22 cellular contexts compared by ENCODE assay signal in genomic region chr9:130193119-130193518, GRCh38. TPM values are rescaled to one million over a fixed set of nuclear protein-coding genes. Genes with fewer than 3 reads are reported as not detected.
DNase-seq lines count a peak whose midpoint lies in the region; ATAC-seq, FAIRE-seq and TF ChIP-seq lines count a peak whose summit lies in the region.
"Had no signal": no experiment of that assay in that cellular context is flagged by ENCODE, and none has a peak within 500 bp of the region (broad histone marks: within the 10 kb centered on the region; RNA-seq: fewer than 3 reads in every experiment).

No MANE protein-coding gene starts in this region.

- in situ Hi-C loops in HepG2 (cut with HindIII; ENCODE audit: extremely low pct_ligation_motif_present, low pct_unique_long_range_greater_than_20kb) = no loop called here

- no peak for TF ChIP-seq CTCF in HepG2 (CRISPR knock-in tag; IDR thresholded peaks at IDR 0.05)
- TF ChIP-seq CTCF in right lobe of liver (IDR thresholded peaks at IDR 0.05) = no peak
- TF ChIP-seq CTCF in dorsolateral prefrontal cortex (IDR thresholded peaks at IDR 0.05 in 54 of 56, conservative IDR thresholded peaks at IDR 0.05 in 2 of 56; ENCODE audit: low read depth in 1 of 56, partially characterized antibody in 56 of 56) = no peak
- no peak for TF ChIP-seq CTCF in nephron progenitor cell (IDR thresholded peaks at IDR 0.05)
- TF ChIP-seq CTCF in type B pancreatic cell (conservative IDR thresholded peaks at IDR 0.05) = no peak

- intact Hi-C loops in HepG2 (cut with micrococcal nuclease; ENCODE audit: unreplicated experiment) = no loop called here
- intact Hi-C loops in right lobe of liver (cut with DNase I) = no loop called here
- intact Hi-C loops in dorsolateral prefrontal cortex (cut with DNase I) = no loop called here

- CTCF ChIA-PET in HepG2 (lab: Yijun Ruan, JAX; ENCODE audit: low intra/inter-chr PET ratio, low total read pairs) = no interaction called here

- H3K36me3 Mint-ChIP-seq in nephron progenitor cell (ENCODE audit: low read depth) (no peaks in the 10 kb centered on the region), type B pancreatic cell (no peaks in the 10 kb centered on the region)
- H3K36me3 Mint-ChIP-seq: IgD-negative memory B cell; memory B cell; natural killer cell treated with Interleukin-12 subunit alpha and Interleukin-12 subunit beta and Interleukin-15 and Interleukin-18, amount 100 ng/mL, for 72 hours had no signal

- H4K20me1 ChIP-seq in HepG2 (ENCODE audit: insufficient read depth, low read length) = no peaks in the 10 kb centered on the region

- BruUV-seq in HepG2 (replicated peaks; lab: Mats Ljungman, UMichigan) = no TSS peak

- no peaks in the 10 kb centered on the region for H3K27me3 ChIP-seq in HepG2 (ENCODE audit: control insufficient read depth in 1 of 2, insufficient read depth in 2 of 2, low read length in 2 of 2)
- H3K27me3 ChIP-seq in right lobe of liver = no peaks in the 10 kb centered on the region
- no peaks in the 10 kb centered on the region for H3K27me3 ChIP-seq in dorsolateral prefrontal cortex
- H3K27me3 ChIP-seq: hepatocyte had no signal

- TF ChIP-seq EP300 in HepG2 (IDR thresholded peaks at IDR 0.05; ENCODE audit: low read depth in 2 of 2, low read length in 2 of 2) (no peak), HepG2 (CRISPR knock-in tag; IDR thresholded peaks at IDR 0.05; ENCODE audit: borderline replicate concordance) (no peak)

- peak overlapping the region; percentile 61 for H3K4me3 Mint-ChIP-seq in nephron progenitor cell
- peak overlapping the region; percentile 41 for H3K4me3 Mint-ChIP-seq in type B pancreatic cell
- H3K4me3 Mint-ChIP-seq: activated B cell treated with CpG ODN at 0.5 μM for 24 hours; activated T-helper 17 cell treated with anti-CD3 and anti-CD28 coated beads, Interleukin-2, amount 50 U/mL, for 72 hours; CD4-positive, alpha-beta T cell; central memory CD8-positive, alpha-beta T cell; memory B cell; natural killer cell treated with Interleukin-12 subunit alpha and Interleukin-12 subunit beta and Interleukin-15 and Interleukin-18, amount 100 ng/mL, for 72 hours; T-helper 17 cell had no signal

- no peak for TF ChIP-seq POLR2A in HepG2 (IDR thresholded peaks at IDR 0.05; ENCODE audit: insufficient read depth in 1 of 2, low read depth in 2 of 2, low read length in 2 of 2)
- no peak for TF ChIP-seq POLR2A in right lobe of liver (IDR thresholded peaks at IDR 0.05)

- no peak for FAIRE-seq in HepG2 (lab: Jason Lieb, UNC)
- FAIRE-seq: keratinocyte had no signal

- no peak for DNase-seq in HepG2 (ENCODE audit: low spot score)
- DNase-seq in right lobe of liver = no peak
- DNase-seq in dorsolateral prefrontal cortex = no peak
- DNase-seq in nephron progenitor cell = no peak
- no peak for DNase-seq in type B pancreatic cell (ENCODE audit: extremely low spot score, unreplicated experiment)
- DNase-seq in hepatic stellate cell (ENCODE audit: low spot score) = no peak
- DNase-seq in occipital lobe (lab: John Stamatoyannopoulos, UW) = no peak
- DNase-seq in NCI-H345 treated with DMSO at 0.1 percent for 48 hours (lab: John Stamatoyannopoulos, UW; ENCODE audit: unreplicated experiment) = no peak
- DNase-seq: activated B cell treated with CpG ODN at 0.5 μM for 24 hours; CD4-positive, alpha-beta T cell; effector CD8-positive, alpha-beta T cell; NCI-H2029 treated with DMSO at 0.1 percent for 48 hours; NCI-H526; SHP77; T-helper 17 cell had no signal

- H3K4me2 ChIP-seq in HepG2 (ENCODE audit: low read depth, low read length) = peak overlapping the region; percentile 59
- H3K4me2 ChIP-seq: hepatocyte had no signal

- H3K27me3 Mint-ChIP-seq in nephron progenitor cell (ENCODE audit: low read depth, poor library complexity) (peaks cover 9% of the 10 kb centered on the region), type B pancreatic cell (no peaks in the 10 kb centered on the region)
- H3K27me3 Mint-ChIP-seq: activated T-helper 17 cell treated with anti-CD3 and anti-CD28 coated beads, Interleukin-2, amount 50 U/mL, for 72 hours; CD4-positive, alpha-beta T cell; natural killer cell treated with Interleukin-12 subunit alpha and Interleukin-12 subunit beta and Interleukin-15 and Interleukin-18, amount 100 ng/mL, for 72 hours; T-helper 17 cell had no signal

- H3K27ac Mint-ChIP-seq in nephron progenitor cell = peak overlapping the region; percentile 88
- no peak overlapping the region for H3K27ac Mint-ChIP-seq in type B pancreatic cell
- H3K27ac Mint-ChIP-seq: activated B cell treated with CpG ODN at 0.5 μM for 24 hours; activated T-helper 17 cell treated with anti-CD3 and anti-CD28 coated beads, Interleukin-2, amount 50 U/mL, for 72 hours; CD4-positive, alpha-beta T cell; IgD-negative memory B cell; memory B cell; natural killer cell treated with Interleukin-12 subunit alpha and Interleukin-12 subunit beta and Interleukin-15 and Interleukin-18, amount 100 ng/mL, for 72 hours had no signal

- H3K4me3 ChIP-seq in HepG2 (replicated peaks in 1 of 3; ENCODE audit: insufficient read depth in 1 of 3, low read depth in 2 of 3, low read length in 3 of 3) (peak overlapping the region in 1 of 3 experiments; percentile 40; a peak in 1 of 6 replicates), right lobe of liver (no peak overlapping the region), dorsolateral prefrontal cortex (peak overlapping the region in 18 of 59 donors; percentile 3 to 41 (median 24))
- H3K4me3 ChIP-seq: hepatocyte had no signal

- POLR2A ChIA-PET in HepG2 (lab: Yijun Ruan, JAX) = no interaction called here

- H3K4me1 ChIP-seq in HepG2 (ENCODE audit: insufficient read depth, low read length) (peaks cover 21% of the 10 kb centered on the region), right lobe of liver (no peaks in the 10 kb centered on the region)

- no peaks in the 10 kb centered on the region for H3K9me3 Mint-ChIP-seq in nephron progenitor cell
- H3K9me3 Mint-ChIP-seq in type B pancreatic cell = no peaks in the 10 kb centered on the region
- H3K9me3 Mint-ChIP-seq: activated B cell treated with CpG ODN at 0.5 μM for 24 hours; activated T-helper 17 cell treated with anti-CD3 and anti-CD28 coated beads, Interleukin-2, amount 50 U/mL, for 72 hours; CD4-positive, alpha-beta T cell; central memory CD8-positive, alpha-beta T cell; IgD-negative memory B cell; memory B cell; natural killer cell treated with Interleukin-12 subunit alpha and Interleukin-12 subunit beta and Interleukin-15 and Interleukin-18, amount 100 ng/mL, for 72 hours had no signal

- H3K79me2 ChIP-seq in HepG2 (ENCODE audit: insufficient read depth, low read length) = no peaks in the 10 kb centered on the region

- H3K27ac ChIP-seq in HepG2 (ENCODE audit: extremely low read length, insufficient read depth, low read length) (no peak overlapping the region), right lobe of liver (no peak overlapping the region), dorsolateral prefrontal cortex (peak overlapping the region in 57 of 59 donors; percentile 46 to 94 (median 85))

- H3K9me3 ChIP-seq in HepG2 (ENCODE audit: low read length) = no peaks in the 10 kb centered on the region
- no peaks in the 10 kb centered on the region for H3K9me3 ChIP-seq in right lobe of liver

- ATAC-seq in HepG2 = peak; percentile 14; the same call in 2 of the 3 replicates
- ATAC-seq in right lobe of liver = no peak
- ATAC-seq: activated T-helper 17 cell treated with anti-CD3 and anti-CD28 coated beads, Interleukin-2, amount 50 U/mL, for 72 hours; natural killer cell treated with Interleukin-12 subunit alpha and Interleukin-12 subunit beta and Interleukin-15 and Interleukin-18, amount 100 ng/mL, for 72 hours; T-helper 17 cell had no signal

- H3K9ac ChIP-seq in HepG2 (ENCODE audit: insufficient read depth, low read depth, low read length) = no peak overlapping the region

- no peak overlapping the region for H2AFZ ChIP-seq in HepG2 (ENCODE audit: low read length)
- H2AFZ ChIP-seq: hepatocyte had no signal

- WGBS in HepG2 (ENCODE audit: low lambda C conversion rate) = 29% methylated on average over 7 of the region's 8 CpGs
- WGBS in right lobe of liver (ENCODE audit: insufficient coverage, low coverage, low lambda C conversion rate, missing lambda C conversion rate) = 75% methylated on average over 7 of the region's 8 CpGs

- H3K4me1 Mint-ChIP-seq in nephron progenitor cell = peaks cover 74% of the 10 kb centered on the region
- H3K4me1 Mint-ChIP-seq in type B pancreatic cell (ENCODE audit: unreplicated experiment) = peaks cover 32% of the 10 kb centered on the region
- H3K4me1 Mint-ChIP-seq: activated B cell treated with CpG ODN at 0.5 μM for 24 hours; activated T-helper 17 cell treated with anti-CD3 and anti-CD28 coated beads, Interleukin-2, amount 50 U/mL, for 72 hours; central memory CD8-positive, alpha-beta T cell; memory B cell had no signal

- H3K36me3 ChIP-seq in HepG2 (replicated peaks in 1 of 2; ENCODE audit: control insufficient read depth in 1 of 2, insufficient read depth in 2 of 2, low read length in 2 of 2) = no peaks in the 10 kb centered on the region
- H3K36me3 ChIP-seq in right lobe of liver = no peaks in the 10 kb centered on the region

- TF ChIP-seq RAD21 in HepG2 (CRISPR knock-in tag; IDR thresholded peaks at IDR 0.05) = no peak

RNA-seq across cellular contexts. Expression of gene NCS1, which starts 20.9 kb away (rescaled TPM):
- total RNA-seq in HepG2 (2016; rRNA removed; fragmentation: Illumina TruSeq; extraction: Trizol) (6.1 and 6.9 TPM in 2 replicates), right lobe of liver (1 to 10 TPM; 1.6 to 3.3 (median 2.8) TPM), dorsolateral prefrontal cortex (100 to 1,000 TPM; 134 to 718 (median 501) TPM), type B pancreatic cell (ENCODE audit: low replicate concordance) (22.2 and 32.8 TPM in 2 replicates), occipital lobe (206 TPM)
- total RNA-seq in HepG2 (2016; cell fraction: cytosol; rRNA removed; fragmentation: Illumina TruSeq; extraction: Trizol; ENCODE audit: low read depth) = 6.7 and 7.8 TPM in 2 replicates
- 5.1 and 5.3 TPM in 2 replicates for total RNA-seq in HepG2 (2016; cell fraction: insoluble cytoplasmic fraction; rRNA removed; fragmentation: Illumina TruSeq; extraction: Trizol)
- 12.6 and 14.1 TPM in 2 replicates for total RNA-seq in HepG2 (2016; cell fraction: membrane; rRNA removed; fragmentation: Illumina TruSeq; extraction: Trizol)
- total RNA-seq in HepG2 (2016; cell fraction: nucleus; rRNA removed; fragmentation: Illumina TruSeq; extraction: Trizol) = 2.1 and 3.4 TPM in 2 replicates
- polyA plus RNA-seq in HepG2 (2011; rRNA removed) = 4.1 and 4.7 TPM in 2 replicates
- 3.9 TPM in 2 replicates for polyA plus RNA-seq in HepG2 (2011; cell fraction: cytosol; rRNA removed)
- polyA plus RNA-seq in HepG2 (2011; cell fraction: nucleus; rRNA removed) = 1.7 and 2.5 TPM in 2 replicates
- polyA plus RNA-seq in HepG2 (2012) = 1.4 and 1.6 TPM in 2 replicates
- 17.2 and 18.8 TPM in 2 replicates for polyA plus RNA-seq in HepG2 (2016; cell fraction: cytosol; fragmentation: Illumina TruSeq; extraction: Trizol; ENCODE audit: low read depth)
- polyA plus RNA-seq in HepG2 (2016; cell fraction: insoluble cytoplasmic fraction; fragmentation: Illumina TruSeq; extraction: Trizol; ENCODE audit: low read depth) = 7.4 and 8.4 TPM in 2 replicates
- 16.6 and 20.9 TPM in 2 replicates for polyA plus RNA-seq in HepG2 (2016; cell fraction: membrane; fragmentation: Illumina TruSeq; extraction: Trizol; ENCODE audit: low read depth)
- 6.6 and 7.1 TPM in 2 replicates for polyA plus RNA-seq in HepG2 (2016; cell fraction: nucleus; fragmentation: Illumina TruSeq; extraction: Trizol; ENCODE audit: insufficient read depth, low read depth)
- 5.0 and 83.3 TPM in 2 replicates for polyA minus RNA-seq in HepG2 (2011; rRNA and poly(A)+ RNA removed; ENCODE audit: low replicate concordance)
- polyA minus RNA-seq in HepG2 (2011; cell fraction: cytosol; rRNA and poly(A)+ RNA removed) = 2.5 and 3.3 TPM in 2 replicates
- polyA minus RNA-seq in HepG2 (2011; cell fraction: nucleus; rRNA and poly(A)+ RNA removed) = 0.99 and 1.0 TPM in 2 replicates
- polyA plus RNA-seq: IgD-negative memory B cell had no signal

Comparison
In these comparisons a context has a peak if more than half of its experiments do, and no peak if none do; other contexts are left out.
1. H3K27ac ChIP-seq: peak in dorsolateral prefrontal cortex (57 of 59); none in HepG2 (single experiment) and right lobe of liver (0 of 3).